Comparison of ENCODE assay signal across 8 cellular contexts in genomic region chr5:133051547-133052316, GRCh38. TPM values are rescaled to one million over a fixed set of nuclear protein-coding genes. Genes with fewer than 3 reads are reported as not detected.
A peak's percentile ranks its signal among the peaks of the same experiment; 100 is the strongest.
DNase-seq lines count a peak whose midpoint lies in the region; ATAC-seq and TF ChIP-seq lines count a peak whose summit lies in the region.

Gene HSPA4 (plus strand): TSS chr5:133052013. CDS start chr5:133052251, 238 bp downstream.

- peaks cover 2% of the 10 kb centered on the region for H3K27me3 Mint-ChIP-seq in activated CD4-positive, alpha-beta T cell treated with anti-CD3 and anti-CD28 coated beads, Interleukin-2, amount 10 ng/mL, durations not matched to agents 24 days and 14 days

- CTCF ChIA-PET in BJ (lab: Yijun Ruan, JAX), result interaction anchor here (0.9 to 1.2 kb wide), 2 partner anchors 169 to 174 kb away, joined by 3 read pairs; no protein-coding TSS in a partner anchor

- peak; percentile 96 for ATAC-seq in GM19324 (IDR thresholded peaks at IDR 0.05; ENCODE audit: low FRiP score, unreplicated experiment)
- peak; percentile 63 for ATAC-seq in HG03469 (IDR thresholded peaks at IDR 0.05; ENCODE audit: unreplicated experiment)

- peak within 1 kb of the TSS; percentile 89 for H3K4me3 Mint-ChIP-seq in activated CD4-positive, alpha-beta T cell treated with anti-CD3 and anti-CD28 coated beads, Interleukin-2, amount 10 ng/mL, durations not matched to agents 24 days and 14 days

- peaks cover 14% of the 10 kb centered on the region for H3K36me3 Mint-ChIP-seq in activated CD4-positive, alpha-beta T cell treated with anti-CD3 and anti-CD28 coated beads, Interleukin-2, amount 10 ng/mL, durations not matched to agents 24 days and 14 days (ENCODE audit: low read depth)

- peak within 1 kb of the TSS; percentile 99 for H3K27ac Mint-ChIP-seq in activated CD4-positive, alpha-beta T cell treated with anti-CD3 and anti-CD28 coated beads, Interleukin-2, amount 10 ng/mL, durations not matched to agents 24 days and 14 days

- H3K27me3 ChIP-seq in BJ (ENCODE audit: control insufficient read depth, insufficient read depth, low read length) (no peaks in the 10 kb centered on the region), layer of hippocampus (ENCODE audit: control insufficient read depth, insufficient read depth, low read length) (no peaks in the 10 kb centered on the region)

- H3K27ac ChIP-seq in coronary artery, result peak within 1 kb of the TSS; percentile 92 to 99
- H3K27ac ChIP-seq in layer of hippocampus (ENCODE audit: low read depth, low read length), result peak within 1 kb of the TSS; percentile 100

- POLR2A ChIA-PET in BJ (lab: Charles Lee), result interaction anchor here (0.6 to 1.2 kb wide), 2 partner anchors 24 to 90 kb away, joined by 3 to 4 read pairs; no protein-coding TSS in a partner anchor

- intact Hi-C loops in activated CD4-positive, alpha-beta T cell treated with anti-CD3 and anti-CD28 coated beads, Interleukin-2, amount 10 ng/mL, durations not matched to agents 24 days and 14 days (cut with micrococcal nuclease), result loop anchor here (1.0 to 10.0 kb wide), 8 partner anchors 25 to 1417 kb away; partner anchors contain the start of genes AFF4, GDF9, RAPGEF6 and SHROOM1

- peaks cover 25% of the 10 kb centered on the region for H3K4me1 Mint-ChIP-seq in activated CD4-positive, alpha-beta T cell treated with anti-CD3 and anti-CD28 coated beads, Interleukin-2, amount 10 ng/mL, durations not matched to agents 24 days and 14 days

- H3K36me3 ChIP-seq in BJ (ENCODE audit: control insufficient read depth, insufficient read depth, low read length), result no peaks in the 10 kb centered on the region

- no peaks in the 10 kb centered on the region for H3K9me3 Mint-ChIP-seq in activated CD4-positive, alpha-beta T cell treated with anti-CD3 and anti-CD28 coated beads, Interleukin-2, amount 10 ng/mL, durations not matched to agents 24 days and 14 days

- peak; percentile 90 for DNase-seq in BJ (ENCODE audit: low read depth)
- DNase-seq in NCI-H526 treated with DMSO at 0.1 percent for 48 hours (lab: John Stamatoyannopoulos, UW), result peak; percentile 90
- peak; percentile 99 for DNase-seq in activated CD4-positive, alpha-beta T cell treated with anti-CD3 and anti-CD28 coated beads, Interleukin-2, amount 10 ng/mL, durations not matched to agents 24 days and 14 days
- DNase-seq in coronary artery (ENCODE audit: low spot score), result peak; percentile 98
- DNase-seq in stimulated activated CD4-positive, alpha-beta T cell treated with anti-CD3 and anti-CD28 coated beads, Interleukin-1b, Interleukin-23, amount 100 ng/mL, for 4 hours (ENCODE audit: low read depth in 2 of 2), result peak; percentile 90 to 95

- H3K4me3 ChIP-seq in BJ (ENCODE audit: low read depth, low read length) (peak within 1 kb of the TSS; percentile 84), coronary artery (peak within 1 kb of the TSS; percentile 98)

- TF ChIP-seq CTCF in BJ (IDR thresholded peaks at IDR 0.05; ENCODE audit: insufficient read depth, low read depth, low read length), result no peak
- no peak for TF ChIP-seq CTCF in coronary artery (IDR thresholded peaks at IDR 0.05)

RNA-seq across cellular contexts. Expression of gene HSPA4, which starts in this region (rescaled TPM):
- 16.8 and 37.5 TPM in 2 replicates for polyA plus RNA-seq in BJ (2011; rRNA removed)
- 20.3 and 25.6 TPM in 2 replicates for polyA minus RNA-seq in BJ (2011; rRNA and poly(A)+ RNA removed)
- 267 and 270 TPM in 2 replicates for total RNA-seq in activated CD4-positive, alpha-beta T cell treated with anti-CD3 and anti-CD28 coated beads, Interleukin-2, amount 10 ng/mL, durations not matched to agents 24 days and 14 days

Comparison
In these comparisons a context has a peak if more than half of its experiments do, and no peak if none do; other contexts are left out.
1. Peak in every context shown above with its lines: DNase-seq, ATAC-seq, H3K4me3 ChIP-seq and H3K27ac ChIP-seq.